18 cellular contexts compared by ENCODE assay signal in the genomic region with DNA sequence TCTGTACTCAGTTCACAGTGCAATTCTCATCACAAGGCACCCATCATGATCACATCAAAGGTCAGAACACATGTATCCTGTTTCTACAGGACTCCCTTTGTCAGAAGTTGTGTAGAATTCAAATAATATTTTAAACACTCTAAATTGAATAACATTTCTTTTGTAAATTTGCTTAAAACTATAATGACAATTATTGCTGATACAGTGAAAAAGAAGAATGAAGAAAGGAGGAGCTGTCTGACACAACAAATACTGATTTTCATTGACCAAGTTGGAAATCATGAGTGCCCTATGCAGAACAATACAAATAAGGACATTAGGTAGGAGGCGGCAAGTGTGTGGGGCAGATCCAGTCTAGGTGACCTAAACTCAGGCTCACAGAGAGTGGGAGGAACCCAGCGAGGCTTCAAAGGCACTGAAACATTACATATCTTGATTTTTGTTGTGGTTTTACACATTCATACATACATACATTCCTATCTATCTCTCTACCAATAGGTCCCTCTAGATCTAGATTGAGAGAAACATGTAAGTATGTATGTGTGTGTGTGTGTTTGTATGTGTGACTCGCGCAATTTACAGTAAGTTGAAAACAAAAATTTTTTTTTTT.
A peak's percentile ranks its signal among the peaks of the same experiment; 100 is the strongest.
DNase-seq lines count a peak whose midpoint lies in the region; ATAC-seq, FAIRE-seq and TF ChIP-seq lines count a peak whose summit lies in the region.
"Had no signal": no experiment of that assay in that cellular context is flagged by ENCODE, and none has a peak within 500 bp of the region (broad histone marks: within the 10 kb centered on the region; RNA-seq: fewer than 3 reads in every experiment).

No MANE protein-coding gene starts in this region.

- no TSS peak for BruUV-seq in HepG2 (replicated peaks; lab: Mats Ljungman, UMichigan)
- no TSS peak for BruUV-seq in K562 (replicated peaks; lab: Mats Ljungman, UMichigan)

- peaks cover 8% of the 10 kb centered on the region for H3K9me3 Mint-ChIP-seq in activated CD4-positive, alpha-beta T cell treated with anti-CD3 and anti-CD28 coated beads for 36 hours (ENCODE audit: low read depth)
- peaks cover 14% of the 10 kb centered on the region for H3K9me3 Mint-ChIP-seq in activated CD4-positive, alpha-beta T cell treated with anti-CD3 and anti-CD28 coated beads, Interleukin-2, amount 10 ng/mL, durations not matched to agents 7 days and 5 days
- H3K9me3 Mint-ChIP-seq: H9 had no signal

- TF ChIP-seq EP300 in HepG2 (IDR thresholded peaks at IDR 0.05; ENCODE audit: low read depth in 2 of 2, low read length in 2 of 2) (no peak), HepG2 (CRISPR knock-in tag; IDR thresholded peaks at IDR 0.05; ENCODE audit: borderline replicate concordance) (no peak), K562 (IDR thresholded peaks at IDR 0.05; ENCODE audit: low read length) (no peak)

- H3K27ac ChIP-seq in HepG2 (ENCODE audit: extremely low read length, insufficient read depth, low read length) (no peak overlapping the region), right lobe of liver (no peak overlapping the region), K562 (ENCODE audit: extremely low read depth, low read depth, low read length) (no peak overlapping the region)
- H3K27ac ChIP-seq: BLaER1 treated with 17β-estradiol and CSF1 and Interleukin-3, amounts not matched to agents 10 nM and 100 nM; HL-60 had no signal

- H3K27ac Mint-ChIP-seq in activated CD4-positive, alpha-beta T cell treated with anti-CD3 and anti-CD28 coated beads for 36 hours: no peak overlapping the region
- H3K27ac Mint-ChIP-seq in activated CD4-positive, alpha-beta T cell treated with anti-CD3 and anti-CD28 coated beads, Interleukin-2, amount 10 ng/mL, durations not matched to agents 7 days and 5 days: no peak overlapping the region
- H3K27ac Mint-ChIP-seq: B cell; CD8-positive, alpha-beta T cell; H9; IgD-negative memory B cell had no signal

- H2AFZ ChIP-seq in HepG2 (ENCODE audit: low read length): no peak overlapping the region
- H2AFZ ChIP-seq in K562 (ENCODE audit: low read depth, low read length): no peak overlapping the region

- H3K27me3 ChIP-seq in HepG2 (ENCODE audit: control insufficient read depth in 1 of 2, insufficient read depth in 2 of 2, low read length in 2 of 2) (no peaks in the 10 kb centered on the region), right lobe of liver (no peaks in the 10 kb centered on the region), K562 (ENCODE audit: control insufficient read depth in 2 of 2, insufficient read depth in 2 of 2, low read length in 2 of 2) (peaks cover 0 to 2% of the 10 kb centered on the region in 2 experiments; a peak in 2 of 5 replicates)
- H3K27me3 ChIP-seq: BLaER1 treated with 17β-estradiol and CSF1 and Interleukin-3, amounts not matched to agents 10 nM and 100 nM had no signal

- POLR2A ChIA-PET in activated CD4-positive, alpha-beta T cell treated with anti-CD3 and anti-CD28 coated beads for 36 hours (lab: Charles Lee): no interaction called here
- POLR2A ChIA-PET in activated CD4-positive, alpha-beta T cell treated with anti-CD3 and anti-CD28 coated beads, Interleukin-2, amount 10 ng/mL, durations not matched to agents 7 days and 5 days (lab: Charles Lee): no interaction called here
- POLR2A ChIA-PET in HepG2 (lab: Yijun Ruan, JAX): no interaction called here
- POLR2A ChIA-PET in K562 (lab: Yijun Ruan, JAX): no interaction called here

- TF ChIP-seq CTCF in HepG2 (CRISPR knock-in tag; IDR thresholded peaks at IDR 0.05) (no peak), right lobe of liver (IDR thresholded peaks at IDR 0.05) (no peak), K562 (IDR thresholded peaks at IDR 0.05 in 2 of 3, conservative IDR thresholded peaks at IDR 0.05 in 1 of 3; ENCODE audit: insufficient read depth in 2 of 3, low read depth in 1 of 3, low read length in 3 of 3) (no peak)

- H4K20me1 ChIP-seq in HepG2 (ENCODE audit: insufficient read depth, low read length) (no peaks in the 10 kb centered on the region), K562 (replicated peaks; ENCODE audit: control insufficient read depth, insufficient read depth, low read length) (no peaks in the 10 kb centered on the region)
- H4K20me1 ChIP-seq: BLaER1 treated with 17β-estradiol and CSF1 and Interleukin-3, amounts not matched to agents 10 nM and 100 nM had no signal

- H3K36me3 Mint-ChIP-seq in activated CD4-positive, alpha-beta T cell treated with anti-CD3 and anti-CD28 coated beads for 36 hours (ENCODE audit: low read depth): peaks cover 2% of the 10 kb centered on the region
- H3K36me3 Mint-ChIP-seq in activated CD4-positive, alpha-beta T cell treated with anti-CD3 and anti-CD28 coated beads, Interleukin-2, amount 10 ng/mL, durations not matched to agents 7 days and 5 days (ENCODE audit: low read depth): no peaks in the 10 kb centered on the region
- H3K36me3 Mint-ChIP-seq: CD8-positive, alpha-beta T cell had no signal

- H3K4me3 ChIP-seq in HepG2 (replicated peaks in 1 of 3; ENCODE audit: insufficient read depth in 1 of 3, low read depth in 2 of 3, low read length in 3 of 3) (no peak overlapping the region), right lobe of liver (no peak overlapping the region), K562 (no peak overlapping the region)
- H3K4me3 ChIP-seq: BLaER1 treated with 17β-estradiol and CSF1 and Interleukin-3, amounts not matched to agents 10 nM and 100 nM had no signal

- H3K9me1 ChIP-seq in K562 (ENCODE audit: control insufficient read depth, insufficient read depth, low read length): no peaks in the 10 kb centered on the region

- in situ Hi-C loops in HepG2 (cut with HindIII; ENCODE audit: extremely low pct_ligation_motif_present, low pct_unique_long_range_greater_than_20kb) (no loop called here), K562 (cut with MboI) (no loop called here)

- no peak for DNase-seq in activated CD4-positive, alpha-beta T cell treated with anti-CD3 and anti-CD28 coated beads for 36 hours
- DNase-seq in activated CD4-positive, alpha-beta T cell treated with anti-CD3 and anti-CD28 coated beads, Interleukin-2, amount 10 ng/mL, durations not matched to agents 7 days and 5 days: no peak
- DNase-seq in HepG2 (ENCODE audit: low spot score) (no peak), right lobe of liver (no peak), K562 (ENCODE audit: extremely low read depth in 1 of 4, low spot score in 3 of 4) (no peak), activated gamma-delta T cell (lab: John Stamatoyannopoulos, UW) (no peak)
- DNase-seq: 8988T; Calu3; CD8-positive, alpha-beta T cell; DMS79 treated with DMSO at 0.1 percent for 48 hours; GF-D8; H9 had no signal

- H3K4me2 ChIP-seq in HepG2 (ENCODE audit: low read depth, low read length) (no peak overlapping the region), K562 (ENCODE audit: insufficient read depth, low read length) (no peak overlapping the region)
- H3K4me2 ChIP-seq: BLaER1 treated with 17β-estradiol and CSF1 and Interleukin-3, amounts not matched to agents 10 nM and 100 nM had no signal

- CTCF ChIA-PET in activated CD4-positive, alpha-beta T cell treated with anti-CD3 and anti-CD28 coated beads for 36 hours (lab: Charles Lee): no interaction called here
- CTCF ChIA-PET in activated CD4-positive, alpha-beta T cell treated with anti-CD3 and anti-CD28 coated beads, Interleukin-2, amount 10 ng/mL, durations not matched to agents 7 days and 5 days (lab: Charles Lee): no interaction called here
- CTCF ChIA-PET in HepG2 (lab: Yijun Ruan, JAX; ENCODE audit: low intra/inter-chr PET ratio, low total read pairs) (no interaction called here), K562 (lab: Yijun Ruan, JAX; ENCODE audit: low intra/inter-chr PET ratio) (interaction anchor here (0.6 kb wide), 1 partner anchor 12 kb away, joined by 3 read pairs; no protein-coding TSS in a partner anchor)

- H3K79me2 ChIP-seq in HepG2 (ENCODE audit: insufficient read depth, low read length) (no peaks in the 10 kb centered on the region), K562 (ENCODE audit: control insufficient read depth, insufficient read depth, low read length) (no peaks in the 10 kb centered on the region)

- TF ChIP-seq RAD21 in HepG2 (CRISPR knock-in tag; IDR thresholded peaks at IDR 0.05) (no peak), K562 (CRISPR knock-in tag; conservative IDR thresholded peaks at IDR 0.05 in 1 of 2, IDR thresholded peaks at IDR 0.05 in 1 of 2) (no peak)

- H3K9ac ChIP-seq in HepG2 (ENCODE audit: insufficient read depth, low read depth, low read length) (no peak overlapping the region), K562 (ENCODE audit: insufficient read depth in 1 of 2, low read depth in 2 of 2, low read length in 2 of 2) (no peak overlapping the region)
- H3K9ac ChIP-seq: BLaER1 treated with 17β-estradiol and CSF1 and Interleukin-3, amounts not matched to agents 10 nM and 100 nM had no signal

- no peaks in the 10 kb centered on the region for H3K4me1 Mint-ChIP-seq in activated CD4-positive, alpha-beta T cell treated with anti-CD3 and anti-CD28 coated beads for 36 hours
- H3K4me1 Mint-ChIP-seq in activated CD4-positive, alpha-beta T cell treated with anti-CD3 and anti-CD28 coated beads, Interleukin-2, amount 10 ng/mL, durations not matched to agents 7 days and 5 days: no peaks in the 10 kb centered on the region
- H3K4me1 Mint-ChIP-seq: B cell, H9, IgD-negative memory B cell had no signal

- no peak overlapping the region for H3K4me3 Mint-ChIP-seq in activated CD4-positive, alpha-beta T cell treated with anti-CD3 and anti-CD28 coated beads for 36 hours
- no peak overlapping the region for H3K4me3 Mint-ChIP-seq in activated CD4-positive, alpha-beta T cell treated with anti-CD3 and anti-CD28 coated beads, Interleukin-2, amount 10 ng/mL, durations not matched to agents 7 days and 5 days
- H3K4me3 Mint-ChIP-seq: B cell; CD8-positive, alpha-beta T cell; H9; IgD-negative memory B cell had no signal

- FAIRE-seq in HepG2 (lab: Jason Lieb, UNC) (no peak), K562 (lab: Jason Lieb, UNC) (no peak)
- FAIRE-seq: H1 had no signal

- H3K4me1 ChIP-seq in HepG2 (ENCODE audit: insufficient read depth, low read length): no peaks in the 10 kb centered on the region
- no peaks in the 10 kb centered on the region for H3K4me1 ChIP-seq in right lobe of liver
- H3K4me1 ChIP-seq in K562 (replicated peaks in 1 of 2; ENCODE audit: control insufficient read depth in 2 of 2, insufficient read depth in 2 of 2, low read length in 2 of 2): no peaks in the 10 kb centered on the region
- H3K4me1 ChIP-seq: BLaER1 treated with 17β-estradiol and CSF1 and Interleukin-3, amounts not matched to agents 10 nM and 100 nM had no signal

- no peaks in the 10 kb centered on the region for H3K36me3 ChIP-seq in HepG2 (replicated peaks in 1 of 2; ENCODE audit: control insufficient read depth in 1 of 2, insufficient read depth in 2 of 2, low read length in 2 of 2)
- no peaks in the 10 kb centered on the region for H3K36me3 ChIP-seq in right lobe of liver
- no peaks in the 10 kb centered on the region for H3K36me3 ChIP-seq in K562 (ENCODE audit: control insufficient read depth, insufficient read depth, low read length)
- H3K36me3 ChIP-seq: BLaER1 treated with 17β-estradiol and CSF1 and Interleukin-3, amounts not matched to agents 10 nM and 100 nM had no signal

- TF ChIP-seq POLR2A in HepG2 (IDR thresholded peaks at IDR 0.05; ENCODE audit: insufficient read depth in 1 of 2, low read depth in 2 of 2, low read length in 2 of 2) (no peak), right lobe of liver (IDR thresholded peaks at IDR 0.05) (no peak), K562 (conservative IDR thresholded peaks at IDR 0.05) (no peak)

- peak; percentile 39 for ATAC-seq in activated CD4-positive, alpha-beta T cell treated with anti-CD3 and anti-CD28 coated beads for 36 hours
- ATAC-seq in HepG2: no peak
- ATAC-seq in right lobe of liver: no peak
- ATAC-seq in K562: no peak
- ATAC-seq in HG02938 (IDR thresholded peaks at IDR 0.05; ENCODE audit: unreplicated experiment): no peak
- ATAC-seq: CD8-positive, alpha-beta T cell had no signal

- no peaks in the 10 kb centered on the region for H3K9me3 ChIP-seq in HepG2 (ENCODE audit: low read length)
- no peaks in the 10 kb centered on the region for H3K9me3 ChIP-seq in right lobe of liver
- H3K9me3 ChIP-seq in K562 (replicated peaks; ENCODE audit: control insufficient read depth, insufficient read depth, low read depth, low read length): no peaks in the 10 kb centered on the region

- H3K27me3 Mint-ChIP-seq in activated CD4-positive, alpha-beta T cell treated with anti-CD3 and anti-CD28 coated beads for 36 hours: peaks cover 2% of the 10 kb centered on the region
- H3K27me3 Mint-ChIP-seq in activated CD4-positive, alpha-beta T cell treated with anti-CD3 and anti-CD28 coated beads, Interleukin-2, amount 10 ng/mL, durations not matched to agents 7 days and 5 days: peaks cover 3% of the 10 kb centered on the region

- 72% methylated on average over 4 of the region's 4 CpGs for WGBS in HepG2 (ENCODE audit: low lambda C conversion rate)
- whole genome bisulfite sequencing in right lobe of liver (ENCODE audit: insufficient coverage, low coverage, low lambda C conversion rate, missing lambda C conversion rate): 90% methylated on average over 4 of the region's 4 CpGs
- 35% methylated on average over 4 of the region's 4 CpGs for WGBS in K562 (ENCODE audit: insufficient coverage, low coverage, missing lambda C conversion rate)

- intact Hi-C loops in activated CD4-positive, alpha-beta T cell treated with anti-CD3 and anti-CD28 coated beads for 36 hours (cut with DNase I, micrococcal nuclease): no loop called here
- intact Hi-C loops in HepG2 (cut with micrococcal nuclease; ENCODE audit: unreplicated experiment) (no loop called here), right lobe of liver (cut with DNase I) (no loop called here), K562 (cut with micrococcal nuclease) (no loop called here)
